Comparison of ENCODE assay signal across 20 cellular contexts in the genomic region with DNA sequence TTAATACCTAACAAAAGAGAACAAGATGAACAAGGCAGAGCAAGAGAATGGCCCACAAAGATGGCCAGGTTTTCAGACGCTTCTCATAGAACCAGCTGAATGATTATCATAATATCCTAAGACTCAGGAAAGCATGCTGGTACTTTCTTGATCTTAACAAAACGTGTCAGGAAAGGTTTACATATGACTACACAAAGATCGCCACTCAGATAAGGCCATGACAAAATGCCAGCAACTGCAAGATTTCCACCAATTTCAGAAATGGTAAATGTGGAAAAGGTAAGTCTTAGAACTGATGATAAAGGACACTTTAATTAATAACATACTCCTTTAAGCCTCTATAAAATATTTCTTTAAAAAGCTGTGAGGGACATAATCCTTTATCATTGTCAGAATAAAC.
DNase-seq lines count a peak whose midpoint lies in the region; ATAC-seq and TF ChIP-seq lines count a peak whose summit lies in the region.
"Had no signal": no experiment of that assay in that cellular context is flagged by ENCODE, and none has a peak within 500 bp of the region (broad histone marks: within the 10 kb centered on the region; RNA-seq: fewer than 3 reads in every experiment).

No MANE protein-coding gene starts in this region.

- no peak for ATAC-seq in Panc1
- ATAC-seq in activated CD8-positive, alpha-beta T cell treated with anti-CD3 and anti-CD28 coated beads, Interleukin-2, amount 10 ng/mL, durations not matched to agents 7 days and 5 days: no peak
- ATAC-seq: activated CD4-positive, CD25-positive, alpha-beta regulatory T cell treated with anti-CD3 and anti-CD28 coated beads, Interleukin-2, amount 50 U/mL, for 24 hours; effector memory CD8-positive, alpha-beta T cell; left lung; sciatic nerve; stimulated activated naive B cell treated with anti-CD40 and anti-IgM and Interleukin-4, amounts not matched to agents 10 μg/mL and 1 μg/mL and 100 μg/mL, for 72 hours had no signal

- no peak overlapping the region for H2AFZ ChIP-seq in ACC112 (ENCODE audit: low read length, unreplicated experiment)

- BruUV-seq in Panc1 (replicated peaks; lab: Mats Ljungman, UMichigan): no TSS peak

- no peaks in the 10 kb centered on the region for H3K9me3 ChIP-seq in Panc1 (ENCODE audit: control insufficient read depth, insufficient read depth, low read depth, low read length)
- H3K9me3 ChIP-seq: Caco-2, left lung, tibial nerve had no signal

- in situ Hi-C loops in Panc1 (cut with HindIII; ENCODE audit: low pct_unique_long_range_greater_than_20kb, low sequenced_read_pairs): no loop called here

- intact Hi-C loops in Panc1 (cut with micrococcal nuclease; ENCODE audit: unreplicated experiment): no loop called here

- no peak for TF ChIP-seq CTCF in Panc1 (IDR thresholded peaks at IDR 0.05)
- TF ChIP-seq CTCF in endothelial cell (IDR thresholded peaks at IDR 0.05; ENCODE audit: unreplicated experiment): no peak

- H3K36me3 ChIP-seq in ACC112 (ENCODE audit: insufficient read depth, low read length) (0 out of 2 replicates have a peak, but pooled peaks cover 3% of the 10 kb centered on the region), Panc1 (ENCODE audit: control insufficient read depth, insufficient read depth, low read length) (no peaks in the 10 kb centered on the region)
- H3K36me3 ChIP-seq: left lung, tibial nerve had no signal

- DNase-seq in EH (ENCODE audit: low read depth) (peak; percentile 15), Panc1 (ENCODE audit: low read depth, low spot score) (no peak), endothelial cell (ENCODE audit: low spot score) (no peak), A172 (ENCODE audit: low spot score) (no peak), medulla oblongata (ENCODE audit: extremely low spot score) (no peak), HPDE6-E6E7 (ENCODE audit: extremely low spot score) (no peak)
- no peak for DNase-seq in activated CD8-positive, alpha-beta T cell treated with anti-CD3 and anti-CD28 coated beads, Interleukin-2, amount 10 ng/mL, durations not matched to agents 7 days and 5 days
- DNase-seq: activated gamma-delta T cell; Caco-2; effector memory CD8-positive, alpha-beta T cell; left lung; NCI-H1417 treated with DMSO at 0.1 percent for 48 hours; NCI-H526 treated with DMSO at 0.1 percent for 48 hours; SIG-M5; stimulated activated naive B cell treated with anti-CD40 and anti-IgM and Interleukin-4, amounts not matched to agents 10 μg/mL and 1 μg/mL and 100 μg/mL, for 72 hours had no signal

- no peak overlapping the region for H3K4me3 Mint-ChIP-seq in endothelial cell (ENCODE audit: unreplicated experiment)
- no peak overlapping the region for H3K4me3 Mint-ChIP-seq in activated CD8-positive, alpha-beta T cell treated with anti-CD3 and anti-CD28 coated beads, Interleukin-2, amount 10 ng/mL, durations not matched to agents 7 days and 5 days
- H3K4me3 Mint-ChIP-seq: central memory CD8-positive, alpha-beta T cell; effector memory CD8-positive, alpha-beta T cell; stimulated activated naive B cell treated with anti-CD40 and anti-IgM and Interleukin-4, amounts not matched to agents 10 μg/mL and 1 μg/mL and 100 μg/mL, for 72 hours had no signal

- no peaks in the 10 kb centered on the region for H3K36me3 Mint-ChIP-seq in endothelial cell (ENCODE audit: low read depth, unreplicated experiment)
- H3K36me3 Mint-ChIP-seq in activated CD8-positive, alpha-beta T cell treated with anti-CD3 and anti-CD28 coated beads, Interleukin-2, amount 10 ng/mL, durations not matched to agents 7 days and 5 days (ENCODE audit: low read depth): peaks cover 6% of the 10 kb centered on the region

- H3K4me1 Mint-ChIP-seq in endothelial cell (ENCODE audit: unreplicated experiment): no peaks in the 10 kb centered on the region
- peaks cover 11% of the 10 kb centered on the region for H3K4me1 Mint-ChIP-seq in activated CD8-positive, alpha-beta T cell treated with anti-CD3 and anti-CD28 coated beads, Interleukin-2, amount 10 ng/mL, durations not matched to agents 7 days and 5 days (ENCODE audit: low read depth)

- POLR2A ChIA-PET in Panc1 (lab: Charles Lee): no interaction called here
- POLR2A ChIA-PET in activated CD8-positive, alpha-beta T cell treated with anti-CD3 and anti-CD28 coated beads, Interleukin-2, amount 10 ng/mL, durations not matched to agents 7 days and 5 days (lab: Charles Lee): interaction anchor here (0.7 kb wide), 1 partner anchor 148 kb away, joined by 3 read pairs; no protein-coding TSS in a partner anchor

- H3K27ac ChIP-seq in ACC112 (ENCODE audit: low read depth, low read length) (0 out of 2 replicates have a peak overlapping the region, but pooled peaks have one; percentile 6), Panc1 (ENCODE audit: low read length) (0 out of 2 replicates have a peak overlapping the region, but pooled peaks have one; percentile 8)
- H3K27ac ChIP-seq: left lung, tibial nerve had no signal

- H3K4me3 ChIP-seq in ACC112 (ENCODE audit: low read depth, low read length): no peak overlapping the region
- H3K4me3 ChIP-seq in Panc1 (ENCODE audit: low read depth in 2 of 2, low read length in 2 of 2): no peak overlapping the region
- H3K4me3 ChIP-seq: left lung, tibial nerve had no signal

- H3K27ac Mint-ChIP-seq in endothelial cell (ENCODE audit: unreplicated experiment): peak overlapping the region; percentile 15
- no peak overlapping the region for H3K27ac Mint-ChIP-seq in activated CD8-positive, alpha-beta T cell treated with anti-CD3 and anti-CD28 coated beads, Interleukin-2, amount 10 ng/mL, durations not matched to agents 7 days and 5 days

- H3K79me2 ChIP-seq in ACC112 (ENCODE audit: control insufficient read depth, insufficient read depth, low read length, unreplicated experiment): peaks cover 38% of the 10 kb centered on the region

- CTCF ChIA-PET in Panc1 (lab: Charles Lee): no interaction called here
- CTCF ChIA-PET in activated CD8-positive, alpha-beta T cell treated with anti-CD3 and anti-CD28 coated beads, Interleukin-2, amount 10 ng/mL, durations not matched to agents 7 days and 5 days (lab: Charles Lee): interaction anchor here (2.0 kb wide), 1 partner anchor 159 kb away, joined by 6 read pairs; a partner anchor contains a TSS

- no peaks in the 10 kb centered on the region for H3K27me3 ChIP-seq in ACC112 (ENCODE audit: insufficient read depth, low read length)
- H3K27me3 ChIP-seq in Panc1 (ENCODE audit: control insufficient read depth, insufficient read depth, low read length): no peaks in the 10 kb centered on the region
- H3K27me3 ChIP-seq: left lung, tibial nerve had no signal

- no peaks in the 10 kb centered on the region for H3K9me3 Mint-ChIP-seq in endothelial cell (ENCODE audit: unreplicated experiment)
- H3K9me3 Mint-ChIP-seq in activated CD8-positive, alpha-beta T cell treated with anti-CD3 and anti-CD28 coated beads, Interleukin-2, amount 10 ng/mL, durations not matched to agents 7 days and 5 days (ENCODE audit: insufficient read depth): no peaks in the 10 kb centered on the region
- H3K9me3 Mint-ChIP-seq: central memory CD8-positive, alpha-beta T cell; effector memory CD8-positive, alpha-beta T cell; stimulated activated naive B cell treated with anti-CD40 and anti-IgM and Interleukin-4, amounts not matched to agents 10 μg/mL and 1 μg/mL and 100 μg/mL, for 72 hours had no signal

- no peaks in the 10 kb centered on the region for H3K27me3 Mint-ChIP-seq in endothelial cell (ENCODE audit: unreplicated experiment)
- H3K27me3 Mint-ChIP-seq in activated CD8-positive, alpha-beta T cell treated with anti-CD3 and anti-CD28 coated beads, Interleukin-2, amount 10 ng/mL, durations not matched to agents 7 days and 5 days (ENCODE audit: low read depth): no peaks in the 10 kb centered on the region
- H3K27me3 Mint-ChIP-seq: central memory CD8-positive, alpha-beta T cell; effector memory CD8-positive, alpha-beta T cell; stimulated activated naive B cell treated with anti-CD40 and anti-IgM and Interleukin-4, amounts not matched to agents 10 μg/mL and 1 μg/mL and 100 μg/mL, for 72 hours had no signal

- H3K4me1 ChIP-seq in ACC112 (ENCODE audit: control insufficient read depth, insufficient read depth, low read length, unreplicated experiment) (peaks cover 16% of the 10 kb centered on the region), Panc1 (ENCODE audit: control insufficient read depth, insufficient read depth, low read length) (peaks cover 17% of the 10 kb centered on the region)
- H3K4me1 ChIP-seq: left lung, tibial nerve had no signal
